ENCODE assay signal across 8 cellular contexts in the genomic region with DNA sequence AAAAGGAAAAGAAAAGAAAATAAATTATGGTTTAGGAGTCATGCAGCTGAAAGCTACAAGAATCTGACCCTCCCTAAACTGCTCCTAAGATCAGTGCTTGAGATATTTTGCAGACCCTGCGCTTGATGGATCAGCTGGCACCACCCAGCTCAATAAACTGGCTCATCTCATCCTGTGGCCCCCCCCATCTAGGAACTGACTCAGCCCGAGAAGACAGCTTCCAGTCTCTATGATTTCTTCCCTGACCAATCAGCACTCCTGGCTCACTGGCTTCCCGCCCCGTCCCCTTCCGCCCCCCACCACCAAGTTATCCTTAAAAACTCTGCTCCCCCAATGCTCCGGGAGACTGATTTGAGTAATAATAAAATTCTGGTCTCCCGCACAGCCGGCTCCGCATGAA. TPM values are rescaled to one million over a fixed set of nuclear protein-coding genes. Genes with fewer than 3 reads are reported as not detected.
DNase-seq lines count a peak whose midpoint lies in the region; ATAC-seq and TF ChIP-seq lines count a peak whose summit lies in the region.
"Not testable (repeated sequence)": the region's sequence is repeated elsewhere in the genome, so short reads cannot be mapped to it uniquely, and the experiment has no call there.

No MANE protein-coding gene starts in this region.

- peak overlapping the region; percentile 43; the same call in 1 of the 2 replicates for H2AFZ ChIP-seq in SK-N-SH (ENCODE audit: low read depth)

- H3K9me3 ChIP-seq in SK-N-SH; adipocyte (ENCODE audit: control insufficient read depth, low read length); sigmoid colon; tibial artery: not testable (repeated sequence)

- peak overlapping the region; percentile 91 to 93 for H3K4me3 Mint-ChIP-seq in CD14-positive monocyte

- H3K27ac Mint-ChIP-seq in CD14-positive monocyte, result peak overlapping the region; percentile 95 to 99 (median 97)

- H3K27me3 ChIP-seq in SK-N-SH (ENCODE audit: insufficient read depth); adipocyte (replicated peaks; ENCODE audit: control insufficient read depth, insufficient read depth, low read length); sigmoid colon; tibial artery: not testable (repeated sequence)

- POLR2A ChIA-PET in SK-N-SH (lab: Yijun Ruan, JAX), result not testable (repeated sequence)

- not testable (repeated sequence) for H3K27me3 Mint-ChIP-seq in CD14-positive monocyte (ENCODE audit: low read depth in 3 of 3)

- not testable (repeated sequence) for TF ChIP-seq EP300 in SK-N-SH (IDR thresholded peaks at IDR 0.05; ENCODE audit: borderline replicate concordance in 1 of 2, low read depth in 1 of 2, low read length in 1 of 2); sigmoid colon (IDR thresholded peaks at IDR 0.05)

- H3K4me1 ChIP-seq in SK-N-SH (ENCODE audit: control insufficient read depth in 1 of 2, insufficient read depth in 2 of 2, low read depth in 1 of 2, low read length in 1 of 2), result not testable (repeated sequence)
- H3K4me1 ChIP-seq in adipocyte (ENCODE audit: control insufficient read depth, insufficient read depth, low read length), result peaks cover 19% of the 10 kb centered on the region
- H3K4me1 ChIP-seq in sigmoid colon, result peaks cover 0 to 18% (median 12%) of the 10 kb centered on the region in 4 donors
- H3K4me1 ChIP-seq in tibial artery, result peaks cover 0 to 15% (median 3%) of the 10 kb centered on the region in 4 donors

- WGBS in SK-N-SH (ENCODE audit: low lambda C conversion rate), result 54% methylated on average over 9 of the region's 9 CpGs
- 74 to 77% methylated on average over 9 of the region's 9 CpGs for WGBS in sigmoid colon, 2 donors

- H3K4me1 Mint-ChIP-seq in CD14-positive monocyte, result peaks cover 38% of the 10 kb centered on the region

- H3K4me2 ChIP-seq in SK-N-SH, result not testable (repeated sequence)

- in situ Hi-C loops in KBM-7 (cut with MboI; ENCODE audit: low pct_unique_long_range_greater_than_20kb, low sequenced_read_pairs), result not testable (repeated sequence)

- ATAC-seq in left colon, result peak; percentile 31

- H3K4me3 ChIP-seq in SK-N-SH (ENCODE audit: low read depth in 2 of 2, low read length in 1 of 2); adipocyte (ENCODE audit: low read length): not testable (repeated sequence)
- peak overlapping the region; percentile 34 for H3K4me3 ChIP-seq in epithelial cell of proximal tubule (ENCODE audit: low read depth, low read length)
- H3K4me3 ChIP-seq in sigmoid colon, result peak overlapping the region in 3 of 4 donors; percentile 48 to 49 (median 48)
- H3K4me3 ChIP-seq in tibial artery, result peak overlapping the region; percentile 54 to 55

- DNase-seq in CD14-positive monocyte (ENCODE audit: low spot score); SK-N-SH; epithelial cell of proximal tubule (ENCODE audit: low read depth); sigmoid colon; tibial artery: not testable (repeated sequence)
- DNase-seq in KBM-7 (peak; percentile 40), adipocyte (ENCODE audit: low read depth) (peak; percentile 11), left colon (peak in 1 of 2 donors; percentile 21)

- not testable (repeated sequence) for TF ChIP-seq RAD21 in SK-N-SH (IDR thresholded peaks at IDR 0.05; ENCODE audit: low read length)

- H3K36me3 ChIP-seq in SK-N-SH (replicated peaks in 1 of 2; ENCODE audit: control insufficient read depth in 1 of 2, insufficient read depth in 2 of 2, low read length in 1 of 2); adipocyte (ENCODE audit: control insufficient read depth, insufficient read depth, low read length, severe bottlenecking); sigmoid colon; tibial artery: not testable (repeated sequence)

- not testable (repeated sequence) for H3K36me3 Mint-ChIP-seq in CD14-positive monocyte

- H4K20me1 ChIP-seq in SK-N-SH (ENCODE audit: insufficient read depth), result not testable (repeated sequence)

- not testable (repeated sequence) for H3K79me2 ChIP-seq in SK-N-SH (ENCODE audit: insufficient read depth)

- intact Hi-C loops in CD14-positive monocyte (cut with micrococcal nuclease); left colon (cut with DNase I, micrococcal nuclease); tibial artery (cut with DNase I; ENCODE audit: low total_unique reads): not testable (repeated sequence)
- intact Hi-C loops in sigmoid colon (cut with DNase I), result loop anchor here (10.0 kb wide), 1 partner anchor 164 kb away; a partner anchor contains a TSS

- H3K9me2 ChIP-seq in SK-N-SH, result not testable (repeated sequence)

- not testable (repeated sequence) for H3K9me3 Mint-ChIP-seq in CD14-positive monocyte

- H3K27ac ChIP-seq in SK-N-SH (ENCODE audit: low read depth in 2 of 2, low read length in 1 of 2), result peak overlapping the region in 1 of 2 experiments; percentile 93; a peak in 2 of 4 replicates
- H3K27ac ChIP-seq in sigmoid colon, result peak overlapping the region; percentile 72 to 76 (median 75)
- peak overlapping the region; percentile 80 to 84 for H3K27ac ChIP-seq in tibial artery

- CTCF ChIA-PET in SK-N-SH (lab: Yijun Ruan, JAX), result not testable (repeated sequence)

- H3F3A ChIP-seq in SK-N-SH (replicated peaks; ENCODE audit: insufficient read depth), result peaks cover 24% of the 10 kb centered on the region

- TF ChIP-seq POLR2A in sigmoid colon (IDR thresholded peaks at IDR 0.05), result not testable (repeated sequence)

- H3K9ac ChIP-seq in SK-N-SH; adipocyte (ENCODE audit: low read length): not testable (repeated sequence)

- not testable (repeated sequence) for TF ChIP-seq CTCF in CD14-positive monocyte (IDR thresholded peaks at IDR 0.05); SK-N-SH (IDR thresholded peaks at IDR 0.05); epithelial cell of proximal tubule (conservative IDR thresholded peaks at IDR 0.05; ENCODE audit: low read depth, low read length); sigmoid colon (IDR thresholded peaks at IDR 0.05); tibial artery (IDR thresholded peaks at IDR 0.05)

TF ChIP-seq in SK-N-SH, 30 proteins besides CTCF, POLR2A, EP300 and RAD21:
- TF ChIP-seq FOSL2 (IDR thresholded peaks at IDR 0.05; ENCODE audit: borderline replicate concordance, low read depth), result peak; percentile 25; the same call in 1 of the 2 replicates
TF ChIP-seq in SK-N-SH: peak in this region for 1; not testable (repeated sequence) for 29.

RNA-seq across cellular contexts. Expression of a gene that starts 24.3 kb away (rescaled TPM):
- polyA plus RNA-seq in CD14-positive monocyte, result 10 to 100 TPM; 73.1 to 81.9 TPM
- 10.2 and 14.4 TPM in 2 replicates for polyA plus RNA-seq in SK-N-SH (2012; rRNA removed)
- polyA plus RNA-seq in SK-N-SH (2012; cell fraction: cytosol; rRNA removed), result 15.6 and 17.0 TPM in 2 replicates
- 6.9 and 10.0 TPM in 2 replicates for polyA plus RNA-seq in SK-N-SH (2012; cell fraction: nucleus; rRNA removed)
- total RNA-seq in epithelial cell of proximal tubule, result 34.9 and 42.8 TPM in 2 replicates
- 10 to 100 TPM; 59.8 to 72.3 TPM for total RNA-seq in left colon
- total RNA-seq in sigmoid colon, result 10 to 100 TPM; 12.4 to 16.5 (median 15.5) TPM
- 10 to 100 TPM in 1 of 3 donors, 1 to 10 TPM in 2; 2.8 to 27.6 (median 3.0) TPM for polyA plus RNA-seq in sigmoid colon
